In genomic region chr22:46993626-46994025, GRCh38 we compare ENCODE assay signal across 33 cellular contexts.
DNase-seq lines count a peak whose midpoint lies in the region; ATAC-seq and TF ChIP-seq lines count a peak whose summit lies in the region.
"Had no signal": no experiment of that assay in that cellular context is flagged by ENCODE, and none has a peak within 500 bp of the region (broad histone marks: within the 10 kb centered on the region; RNA-seq: fewer than 3 reads in every experiment).

No MANE protein-coding gene starts in this region.

- H4K5ac ChIP-seq in H9 (ENCODE audit: insufficient read length, low read depth, low read length): no peak overlapping the region

- H2BK12ac ChIP-seq in H9 (ENCODE audit: insufficient read length, low read depth, low read length): no peak overlapping the region

- H3K79me2 ChIP-seq in H9 (ENCODE audit: insufficient read depth, low read length): no peaks in the 10 kb centered on the region
- H3K79me2 ChIP-seq: hepatocyte had no signal

- H3K27ac Mint-ChIP-seq in glutamatergic neuron (ENCODE audit: unreplicated experiment): no peak overlapping the region
- H3K27ac Mint-ChIP-seq in H9: no peak overlapping the region
- H3K27ac Mint-ChIP-seq in activated CD4-positive, alpha-beta memory T cell treated with anti-CD3 and anti-CD28 coated beads for 36 hours: no peak overlapping the region
- H3K27ac Mint-ChIP-seq: activated CD8-positive, alpha-beta T cell treated with anti-CD3 and anti-CD28 coated beads for 36 hours; HFFc6; natural killer cell; stimulated activated naive B cell treated with anti-CD40 and anti-IgM and Interleukin-4, amounts not matched to agents 10 μg/mL and 1 μg/mL and 100 μg/mL, for 72 hours had no signal

- H3K23me2 ChIP-seq in H9 (ENCODE audit: insufficient read length, low read depth, low read length, poor library complexity, severe bottlenecking): no peaks in the 10 kb centered on the region

- H3K27ac ChIP-seq in heart left ventricle (no peak overlapping the region), thyroid gland (peak overlapping the region; percentile 74 to 81 (median 76)), H9 (ENCODE audit: insufficient read length, low read depth, low read length) (no peak overlapping the region)
- H3K27ac ChIP-seq: gastrocnemius medialis, GM23248, hepatocyte, suprapubic skin had no signal

- H3K9me3 Mint-ChIP-seq in glutamatergic neuron (ENCODE audit: unreplicated experiment) (peaks cover 5% of the 10 kb centered on the region), H9 (no peaks in the 10 kb centered on the region)
- no peaks in the 10 kb centered on the region for H3K9me3 Mint-ChIP-seq in activated CD4-positive, alpha-beta memory T cell treated with anti-CD3 and anti-CD28 coated beads for 36 hours
- H3K9me3 Mint-ChIP-seq: activated CD8-positive, alpha-beta T cell treated with anti-CD3 and anti-CD28 coated beads for 36 hours; activated naive CD4-positive, alpha-beta T cell treated with anti-CD3 and anti-CD28 coated beads, Interleukin-2, amount 50 U/mL, for 24 hours; CD14-positive monocyte; HFFc6; natural killer cell; stimulated activated naive B cell treated with anti-CD40 and anti-IgM and Interleukin-4, amounts not matched to agents 10 μg/mL and 1 μg/mL and 100 μg/mL, for 72 hours had no signal

- H4K91ac ChIP-seq in H9 (ENCODE audit: insufficient read length, low read depth, low read length): no peak overlapping the region

- no peak overlapping the region for H3K4ac ChIP-seq in H9 (ENCODE audit: low read depth, low read length)

- no peak overlapping the region for H2BK120ac ChIP-seq in H9 (ENCODE audit: low read depth, low read length, poor library complexity, severe bottlenecking)

- peaks cover 0 to 16% (median 1%) of the 10 kb centered on the region in 12 donors for H3K4me1 ChIP-seq in heart left ventricle
- H3K4me1 ChIP-seq in thyroid gland: peaks cover 29 to 39% of the 10 kb centered on the region in 2 donors
- H3K4me1 ChIP-seq in H9 (ENCODE audit: insufficient read depth, low read length): no peaks in the 10 kb centered on the region
- H3K4me1 ChIP-seq: breast epithelium had no signal

- no peak overlapping the region for H3K4me2 ChIP-seq in H9 (ENCODE audit: insufficient read depth, insufficient read length, low read length)
- H3K4me2 ChIP-seq: hepatocyte had no signal

- no peak overlapping the region for H4K8ac ChIP-seq in H9 (replicated peaks; ENCODE audit: insufficient read length, low read depth, low read length)

- intact Hi-C loops in heart left ventricle (cut with DNase I) (no loop called here), cardiac septum (cut with DNase I) (no loop called here), thyroid gland (cut with DNase I) (loop anchor here (10.0 kb wide), 1 partner anchor 151 kb away; no protein-coding TSS in a partner anchor)
- intact Hi-C loops in activated CD4-positive, alpha-beta memory T cell treated with anti-CD3 and anti-CD28 coated beads for 36 hours (cut with micrococcal nuclease): no loop called here

- H3T11ph ChIP-seq in H9 (ENCODE audit: low read length): no peak overlapping the region

- H3K18ac ChIP-seq in H9 (ENCODE audit: insufficient read length, low read depth, low read length): no peak overlapping the region

- H3K36me3 Mint-ChIP-seq in glutamatergic neuron (ENCODE audit: unreplicated experiment) (no peaks in the 10 kb centered on the region), H9 (ENCODE audit: insufficient read depth in 1 of 3, low read depth in 3 of 3) (no peaks in the 10 kb centered on the region; a peak in 2 of 7 replicates)
- peaks cover 14% of the 10 kb centered on the region for H3K36me3 Mint-ChIP-seq in activated CD4-positive, alpha-beta memory T cell treated with anti-CD3 and anti-CD28 coated beads for 36 hours
- H3K36me3 Mint-ChIP-seq: natural killer cell had no signal

- no peak overlapping the region for H2BK5ac ChIP-seq in H9 (ENCODE audit: insufficient read length, low read length)

- no peak for TF ChIP-seq CTCF in heart left ventricle (IDR thresholded peaks at IDR 0.05)
- TF ChIP-seq CTCF in glutamatergic neuron (IDR thresholded peaks at IDR 0.05; ENCODE audit: partially characterized antibody, unreplicated experiment): no peak
- no peak for TF ChIP-seq CTCF in thyroid gland (IDR thresholded peaks at IDR 0.05)
- TF ChIP-seq CTCF in H9 (conservative IDR thresholded peaks at IDR 0.05): no peak

- no peak overlapping the region for H3K23ac ChIP-seq in H9 (ENCODE audit: insufficient read length, low read depth, low read length)

- WGBS in heart left ventricle, 4 donors: 57 to 84% (median 65%) methylated on average over 13 to 14 of the region's 14 CpGs
- 18 to 36% methylated on average over 11 to 12 of the region's 14 CpGs for WGBS in thyroid gland, 2 donors
- WGBS in H9 (ENCODE audit: extremely low coverage, insufficient read length, low lambda C conversion rate): no CpG with 5 or more reads among the region's 14 CpGs

- H3K56ac ChIP-seq in H9 (ENCODE audit: insufficient read length, low read depth, low read length): no peak overlapping the region

- POLR2A ChIA-PET in activated CD4-positive, alpha-beta memory T cell treated with anti-CD3 and anti-CD28 coated beads for 36 hours (lab: Charles Lee): no interaction called here

- H4K20me1 ChIP-seq in H9 (ENCODE audit: control insufficient read depth, insufficient read depth, insufficient read length): no peaks in the 10 kb centered on the region

- H3K79me1 ChIP-seq in H9 (ENCODE audit: insufficient read depth, low read depth, low read length, poor library complexity, severe bottlenecking): no peaks in the 10 kb centered on the region

- H2AFZ ChIP-seq in H9 (ENCODE audit: low read length): no peak overlapping the region
- H2AFZ ChIP-seq: GM23248, hepatocyte had no signal

- DNase-seq in heart left ventricle: no peak
- no peak for DNase-seq in cardiac septum (ENCODE audit: low spot score)
- peak; percentile 32 for DNase-seq in glutamatergic neuron
- peak; percentile 21 for DNase-seq in medulla oblongata (ENCODE audit: extremely low spot score)
- DNase-seq in thyroid gland: peak; percentile 97
- DNase-seq in H9: no peak
- DNase-seq in activated CD4-positive, alpha-beta memory T cell treated with anti-CD3 and anti-CD28 coated beads for 36 hours: no peak
- DNase-seq: activated CD4-positive, CD25-positive, alpha-beta regulatory T cell treated with anti-CD3 and anti-CD28 coated beads, Interleukin-2, amount 50 U/mL, for 72 hours; activated CD8-positive, alpha-beta memory T cell treated with anti-CD3 and anti-CD28 coated beads, Interleukin-2, amount 50 U/mL, for 48 hours; activated CD8-positive, alpha-beta T cell treated with anti-CD3 and anti-CD28 coated beads for 36 hours; amniotic stem cell; Calu3; DND-41; gastrocnemius medialis; GM23248; HFFc6; IMR-90; left colon; mucosa of descending colon; MV-4-11; natural killer cell; NCI-H1436 treated with DMSO at 0.1 percent for 48 hours; NCI-H2107; SHP77 treated with DMSO at 0.1 percent for 48 hours; small intestine; stimulated activated naive B cell treated with anti-CD40 and anti-IgM and Interleukin-4, amounts not matched to agents 10 μg/mL and 1 μg/mL and 100 μg/mL, for 72 hours; T-helper 2 cell had no signal

- CTCF ChIA-PET in activated CD4-positive, alpha-beta memory T cell treated with anti-CD3 and anti-CD28 coated beads for 36 hours (lab: Charles Lee): no interaction called here

- H3K27me3 Mint-ChIP-seq in glutamatergic neuron (ENCODE audit: unreplicated experiment) (no peaks in the 10 kb centered on the region), H9 (ENCODE audit: low read depth) (no peaks in the 10 kb centered on the region)
- no peaks in the 10 kb centered on the region for H3K27me3 Mint-ChIP-seq in activated CD4-positive, alpha-beta memory T cell treated with anti-CD3 and anti-CD28 coated beads for 36 hours
- H3K27me3 Mint-ChIP-seq: activated CD8-positive, alpha-beta T cell treated with anti-CD3 and anti-CD28 coated beads for 36 hours; activated naive CD4-positive, alpha-beta T cell treated with anti-CD3 and anti-CD28 coated beads, Interleukin-2, amount 50 U/mL, for 24 hours; stimulated activated naive B cell treated with anti-CD40 and anti-IgM and Interleukin-4, amounts not matched to agents 10 μg/mL and 1 μg/mL and 100 μg/mL, for 72 hours had no signal

- H3K9me3 ChIP-seq in heart left ventricle: no peaks in the 10 kb centered on the region
- no peaks in the 10 kb centered on the region for H3K9me3 ChIP-seq in thyroid gland
- H3K9me3 ChIP-seq in H9 (ENCODE audit: control insufficient read depth, low read depth, low read length): no peaks in the 10 kb centered on the region
- H3K9me3 ChIP-seq: breast epithelium, gastrocnemius medialis, mucosa of descending colon, suprapubic skin had no signal

- no peak overlapping the region for H2BK20ac ChIP-seq in H9 (ENCODE audit: low read depth, low read length, poor library complexity, severe bottlenecking)

- H3K27me3 ChIP-seq in heart left ventricle (no peaks in the 10 kb centered on the region), thyroid gland (no peaks in the 10 kb centered on the region), H9 (ENCODE audit: insufficient read depth, low read length) (no peaks in the 10 kb centered on the region)
- H3K27me3 ChIP-seq: breast epithelium, gastrocnemius medialis, hepatocyte, suprapubic skin had no signal

- H3K4me1 Mint-ChIP-seq in glutamatergic neuron (ENCODE audit: low read depth, unreplicated experiment) (peaks cover 16% of the 10 kb centered on the region), H9 (peaks cover 20 to 22% of the 10 kb centered on the region in 2 experiments)
- H3K4me1 Mint-ChIP-seq in activated CD4-positive, alpha-beta memory T cell treated with anti-CD3 and anti-CD28 coated beads for 36 hours (ENCODE audit: low read depth): no peaks in the 10 kb centered on the region
- H3K4me1 Mint-ChIP-seq: activated naive CD4-positive, alpha-beta T cell treated with anti-CD3 and anti-CD28 coated beads, Interleukin-2, amount 50 U/mL, for 24 hours; CD14-positive monocyte had no signal

- H3K36me3 ChIP-seq in heart left ventricle (peaks cover 0 to 55% (median 15%) of the 10 kb centered on the region in 9 donors), thyroid gland (no peaks in the 10 kb centered on the region)
- H3K36me3 ChIP-seq: breast epithelium, gastrocnemius medialis had no signal

- H3K9ac ChIP-seq in H9 (ENCODE audit: extremely low read depth, insufficient read length, low read length): no peak overlapping the region
- H3K9ac ChIP-seq: GM23248 had no signal

- H3K4me3 ChIP-seq in heart left ventricle (no peak overlapping the region), thyroid gland (replicated peaks in 1 of 3) (no peak overlapping the region)
- H3K4me3 ChIP-seq: breast epithelium, gastrocnemius medialis, GM23248, hepatocyte, mucosa of descending colon, suprapubic skin had no signal

- ATAC-seq in heart left ventricle (peak in 3 of 4 donors; percentile 15 to 35 (median 32)), GM21367 (IDR thresholded peaks at IDR 0.05; ENCODE audit: unreplicated experiment) (no peak)
- ATAC-seq: activated CD8-positive, alpha-beta T cell treated with anti-CD3 and anti-CD28 coated beads for 36 hours; gastrocnemius medialis; left colon; mucosa of descending colon; natural killer cell; stimulated activated naive B cell treated with anti-CD40 and anti-IgM and Interleukin-4, amounts not matched to agents 10 μg/mL and 1 μg/mL and 100 μg/mL, for 72 hours had no signal

- no peak overlapping the region for H3K14ac ChIP-seq in H9 (ENCODE audit: insufficient read depth, low read length)

- TF ChIP-seq POLR2A in heart left ventricle (IDR thresholded peaks at IDR 0.05) (no peak), thyroid gland (IDR thresholded peaks at IDR 0.05) (peak in 1 of 2 donors; percentile 38)

- no peak overlapping the region for H3K4me3 Mint-ChIP-seq in glutamatergic neuron (ENCODE audit: unreplicated experiment)
- H3K4me3 Mint-ChIP-seq in H9: no peak overlapping the region
- no peak overlapping the region for H3K4me3 Mint-ChIP-seq in activated CD4-positive, alpha-beta memory T cell treated with anti-CD3 and anti-CD28 coated beads for 36 hours
- H3K4me3 Mint-ChIP-seq: activated CD8-positive, alpha-beta T cell treated with anti-CD3 and anti-CD28 coated beads for 36 hours; activated naive CD4-positive, alpha-beta T cell treated with anti-CD3 and anti-CD28 coated beads, Interleukin-2, amount 50 U/mL, for 24 hours; CD14-positive monocyte; HFFc6; natural killer cell; stimulated activated naive B cell treated with anti-CD40 and anti-IgM and Interleukin-4, amounts not matched to agents 10 μg/mL and 1 μg/mL and 100 μg/mL, for 72 hours had no signal

- H2AK5ac ChIP-seq in H9 (ENCODE audit: insufficient read length, low read length): no peak overlapping the region

- H2BK15ac ChIP-seq in H9 (ENCODE audit: low read depth, low read length): no peak overlapping the region

Comparison
In these comparisons a context has a peak if more than half of its experiments do, and no peak if none do; other contexts are left out.
1. DNase-seq: peak in glutamatergic neuron (single experiment), medulla oblongata (single experiment) and thyroid gland (2 of 2); none in heart left ventricle (0 of 5), cardiac septum (single experiment), H9 (single experiment) and activated CD4-positive, alpha-beta memory T cell treated with anti-CD3 and anti-CD28 coated beads for 36 hours (single experiment).
2. H3K27ac ChIP-seq: peak in thyroid gland (3 of 3); none in heart left ventricle (0 of 12) and H9 (single experiment).